Comparison of ENCODE assay signal across 14 cellular contexts in genomic region chr2:131518531-131518930, GRCh38. TPM values are rescaled to one million over a fixed set of nuclear protein-coding genes. Genes with fewer than 3 reads are reported as not detected.
"Had no signal": no experiment of that assay in that cellular context is flagged by ENCODE, and none has a peak within 500 bp of the region (broad histone marks: within the 10 kb centered on the region; RNA-seq: fewer than 3 reads in every experiment).

No MANE protein-coding gene starts in this region.

RNA-seq across cellular contexts. Expression of gene TUBA3D, which starts 42.6 kb away (rescaled TPM):
- total RNA-seq: naive thymus-derived CD8-positive, alpha-beta T cell; natural killer cell treated with Interleukin-12 subunit alpha and Interleukin-12 subunit beta and Interleukin-15 and Interleukin-18, amount 100 ng/mL, for 72 hours; neural crest cell; omental fat pad; osteocyte; pancreas; progenitor cell of endocrine pancreas; psoas muscle; renal cortical epithelial cell; smooth muscle cell; stomach; subcutaneous adipose tissue; transverse colon; ureter had no signal
- polyA plus RNA-seq: naive thymus-derived CD8-positive, alpha-beta T cell had no signal
